Comparison of ENCODE assay signal across 14 cellular contexts in genomic region chrX:53715336-53715924, GRCh38. TPM values are rescaled to one million over a fixed set of nuclear protein-coding genes. Genes with fewer than 3 reads are reported as not detected.
DNase-seq lines count a peak whose midpoint lies in the region; ATAC-seq, FAIRE-seq and TF ChIP-seq lines count a peak whose summit lies in the region.
"Had no signal": no experiment of that assay in that cellular context is flagged by ENCODE, and none has a peak within 500 bp of the region (broad histone marks: within the 10 kb centered on the region; RNA-seq: fewer than 3 reads in every experiment).

No MANE protein-coding gene starts in this region.

- TF ChIP-seq POLR2A in GM12878 (IDR thresholded peaks at IDR 0.05; ENCODE audit: low read depth, low read length) (0 out of 2 replicates have a peak, but pooled peaks have one; percentile 5), lower leg skin (IDR thresholded peaks at IDR 0.05) (no peak)

- peaks cover 19% of the 10 kb centered on the region for H3K4me1 ChIP-seq in GM12878 (ENCODE audit: control insufficient read depth, insufficient read depth, low read length)
- peaks cover 21% of the 10 kb centered on the region for H3K4me1 ChIP-seq in thymus (ENCODE audit: control insufficient read depth, insufficient read depth, low read length)
- H3K4me1 ChIP-seq: ascending aorta had no signal

- H3K36me3 ChIP-seq in GM12878 (ENCODE audit: control insufficient read depth in 2 of 2, insufficient read depth in 2 of 2, low read length in 1 of 2) = no peaks in the 10 kb centered on the region
- H3K36me3 ChIP-seq in thymus (ENCODE audit: control insufficient read depth, insufficient read depth) = no peaks in the 10 kb centered on the region
- H3K36me3 ChIP-seq: ascending aorta, thyroid gland had no signal

- RAD21 ChIA-PET in GM12878 (lab: Charles Lee; ENCODE audit: unreplicated experiment) = interaction anchor here (0.7 to 4.4 kb wide), 13 partner anchors 10 to 52 kb away, joined by 3 to 51 read pairs (median 9); partner anchors contain the start of gene HUWE1

- no peak for TF ChIP-seq EP300 in GM12878 (IDR thresholded peaks at IDR 0.05; ENCODE audit: borderline replicate concordance in 1 of 2, control insufficient read depth in 1 of 2, low read depth in 2 of 2, low read length in 2 of 2)

- in situ Hi-C loops in GM12878 (cut with MboI) = no loop called here

- CTCF ChIA-PET in GM12878 (lab: Yijun Ruan, JAX) = interaction anchor here (0.6 to 5.2 kb wide), 7 partner anchors 11 to 110 kb away, joined by 3 to 41 read pairs (median 6); partner anchors contain the start of gene HUWE1

- peak overlapping the region; percentile 64 for H3K4me2 ChIP-seq in GM12878 (ENCODE audit: control insufficient read depth, insufficient read depth)

- peak overlapping the region; percentile 84 for H3K27ac ChIP-seq in GM12878 (ENCODE audit: control insufficient read depth, insufficient read depth)
- peak overlapping the region; percentile 64 for H3K27ac ChIP-seq in thymus (ENCODE audit: low read depth)
- H3K27ac ChIP-seq: ascending aorta, thyroid gland had no signal

- H3K4me1 Mint-ChIP-seq in activated naive CD4-positive, alpha-beta T cell treated with anti-CD3 and anti-CD28 coated beads, Interleukin-2, amount 50 U/mL, for 24 hours = peaks cover 52% of the 10 kb centered on the region

- H3K4me3 ChIP-seq in GM12878 = peak overlapping the region; percentile 60
- H3K4me3 ChIP-seq in thymus (ENCODE audit: low read length) = no peak overlapping the region
- no peak overlapping the region for H3K4me3 ChIP-seq in lower leg skin (ENCODE audit: low read depth, poor library complexity, severe bottlenecking)
- H3K4me3 ChIP-seq: ascending aorta, thyroid gland had no signal

- H4K20me1 ChIP-seq in GM12878 (ENCODE audit: control insufficient read depth, insufficient read depth) = no peaks in the 10 kb centered on the region

- no peaks in the 10 kb centered on the region for H3K9me3 Mint-ChIP-seq in activated naive CD4-positive, alpha-beta T cell treated with anti-CD3 and anti-CD28 coated beads, Interleukin-2, amount 50 U/mL, for 24 hours

- ATAC-seq in GM12878 = peak; percentile 4

- no peak overlapping the region for H2AFZ ChIP-seq in GM12878 (ENCODE audit: control insufficient read depth, low read depth, low read length)

- TF ChIP-seq RAD21 in GM12878 (IDR thresholded peaks at IDR 0.05; ENCODE audit: insufficient read depth, low read depth, low read length) = no peak

- peaks cover 19% of the 10 kb centered on the region for H3K79me2 ChIP-seq in GM12878 (ENCODE audit: control insufficient read depth, insufficient read depth, low read length)

- H3K9ac ChIP-seq in GM12878 (ENCODE audit: control insufficient read depth, insufficient read depth, low read length) = peak overlapping the region; percentile 73

- 0% methylated on average over 3 of the region's 3 CpGs for WGBS in GM12878 (ENCODE audit: insufficient coverage, insufficient replicate concordance, low lambda C conversion rate, missing lambda C conversion rate)
- WGBS in thymus = 34% methylated on average over 3 of the region's 3 CpGs
- 37 to 63% methylated on average over 3 of the region's 3 CpGs for WGBS in lower leg skin, 2 donors

- intact Hi-C loops in GM12878 (cut with micrococcal nuclease; ENCODE audit: unreplicated experiment) (loop anchor here (5.0 kb wide), 1 partner anchor 52 kb away; no protein-coding TSS in a partner anchor), lower leg skin (cut with DNase I; ENCODE audit: low total_unique reads) (no loop called here)

- no peaks in the 10 kb centered on the region for H3K27me3 ChIP-seq in GM12878 (replicated peaks in 1 of 2; ENCODE audit: control insufficient read depth in 2 of 2, insufficient read depth in 2 of 2, low read length in 1 of 2)
- no peaks in the 10 kb centered on the region for H3K27me3 ChIP-seq in thymus (ENCODE audit: control insufficient read depth, insufficient read depth)
- H3K27me3 ChIP-seq: ascending aorta, thyroid gland had no signal

- H3K9me3 ChIP-seq in GM12878 (replicated peaks; ENCODE audit: control insufficient read depth, insufficient read depth, low read length) (no peaks in the 10 kb centered on the region; the same call in 2 of the 3 replicates), thymus (ENCODE audit: control insufficient read depth) (no peaks in the 10 kb centered on the region)
- H3K9me3 ChIP-seq: ascending aorta, thyroid gland had no signal

- no peak for FAIRE-seq in GM12878 (lab: Jason Lieb, UNC)
- FAIRE-seq: endothelial cell of umbilical vein had no signal

- no peaks in the 10 kb centered on the region for H3K27me3 Mint-ChIP-seq in activated naive CD4-positive, alpha-beta T cell treated with anti-CD3 and anti-CD28 coated beads, Interleukin-2, amount 50 U/mL, for 24 hours

- DNase-seq in activated naive CD4-positive, alpha-beta T cell treated with anti-CD3 and anti-CD28 coated beads, Interleukin-2, amount 50 U/mL, for 16 hours = no peak
- DNase-seq in NAMALWA (ENCODE audit: low spot score) (peak; percentile 6), GM12878 (ENCODE audit: low read depth, low spot score) (no peak), cerebellar nuclear complex (lab: John Stamatoyannopoulos, UW) (no peak), NCI-H69 (lab: John Stamatoyannopoulos, UW) (no peak), lower leg skin (ENCODE audit: low spot score in 2 of 2) (no peak)
- DNase-seq: midbrain, MM.1S, NCI-H510A, thyroid gland had no signal

- BruUV-seq in GM12878 (replicated peaks; lab: Mats Ljungman, UMichigan) = TSS peak; percentile 95

- SMC1A ChIA-PET in GM12878 (lab: Charles Lee; ENCODE audit: uncharacterized antibody, unreplicated experiment) = interaction anchor here (0.8 to 7.6 kb wide), 12 partner anchors 9 to 116 kb away, joined by 3 to 75 read pairs (median 6); partner anchors contain the start of gene HUWE1

- TF ChIP-seq CTCF in GM12878 (IDR thresholded peaks at IDR 0.05 in 2 of 3, conservative IDR thresholded peaks at IDR 0.05 in 1 of 3; ENCODE audit: control insufficient read depth in 2 of 3, extremely low read depth in 1 of 3, insufficient read depth in 1 of 3, low read depth in 3 of 3, low read length in 3 of 3) (no peak), lower leg skin (IDR thresholded peaks at IDR 0.05) (no peak)

- H3K36me3 Mint-ChIP-seq in activated naive CD4-positive, alpha-beta T cell treated with anti-CD3 and anti-CD28 coated beads, Interleukin-2, amount 50 U/mL, for 24 hours = peaks cover 3% of the 10 kb centered on the region

- POLR2A ChIA-PET in GM12878 (lab: Charles Lee) = interaction anchor here (0.8 to 8.7 kb wide), 6 partner anchors 10 to 31 kb away, joined by 3 to 133 read pairs (median 6); partner anchors contain the start of gene HUWE1

- H3K27ac Mint-ChIP-seq in activated naive CD4-positive, alpha-beta T cell treated with anti-CD3 and anti-CD28 coated beads, Interleukin-2, amount 50 U/mL, for 24 hours = peak overlapping the region; percentile 97

- H3K4me3 Mint-ChIP-seq in activated naive CD4-positive, alpha-beta T cell treated with anti-CD3 and anti-CD28 coated beads, Interleukin-2, amount 50 U/mL, for 24 hours = peak overlapping the region; percentile 84

TF ChIP-seq in GM12878, 131 proteins besides CTCF, POLR2A, EP300 and RAD21 (continues in another document):
- no peak for TF ChIP-seq RELA (IDR thresholded peaks at IDR 0.05; ENCODE audit: borderline replicate concordance, partially characterized antibody)
- peak; percentile 50; the same call in 1 of the 2 replicates for TF ChIP-seq SMAD5 (IDR thresholded peaks at IDR 0.05; ENCODE audit: low read depth)
- TF ChIP-seq ZBTB40 (IDR thresholded peaks at IDR 0.05; ENCODE audit: borderline replicate concordance) = no peak

RNA-seq across cellular contexts. Expression of gene HUWE1, which starts 28.9 kb away (rescaled TPM):
- 335 and 348 TPM in 2 replicates for total RNA-seq in GM12878 (2013; cell fraction: nucleolus; rRNA removed)
- 99.9 and 104 TPM in 2 replicates for total RNA-seq in GM12878 (2014; rRNA removed)
- total RNA-seq in GM12878 (2014; rRNA removed; fragmentation: Illumina TruSeq; extraction: Trizol) = 96.6 and 101 TPM in 2 replicates
- total RNA-seq in GM12878 (2021) = 269 and 280 TPM in 2 replicates
- polyA plus RNA-seq in GM12878 (2011; ENCODE audit: low read depth) = 73.9 TPM
- polyA plus RNA-seq in GM12878 (2011; rRNA removed) = 100 and 136 TPM in 2 replicates
- 108 and 146 TPM in 2 replicates for polyA plus RNA-seq in GM12878 (2011; cell fraction: cytosol; rRNA removed)
- 286 and 327 TPM in 2 replicates for polyA plus RNA-seq in GM12878 (2011; cell fraction: nucleus; rRNA removed)
- 90.8 and 92.9 TPM in 2 replicates for polyA plus RNA-seq in GM12878 (2012)
- 149 TPM in 2 replicates for polyA plus RNA-seq in GM12878 (2014; fragmentation: Illumina TruSeq; extraction: Trizol)
- polyA plus RNA-seq in GM12878 (2014; fragmentation: Nextera tagmentation; extraction: Ambion mirVana) = 10 to 100 TPM; 35.9 to 39.0 TPM
- polyA plus RNA-seq in GM12878 (2014; rRNA removed) = 114 and 125 TPM in 2 replicates
- 10 to 100 TPM; 52.5 to 57.3 TPM for polyA plus RNA-seq in GM12878 (2016; fragmentation: Nextera tagmentation; extraction: Ambion mirVana)
- polyA minus RNA-seq in GM12878 (2011; rRNA and poly(A)+ RNA removed) = 383 and 668 TPM in 2 replicates
- polyA minus RNA-seq in GM12878 (2011; cell fraction: cytosol; rRNA and poly(A)+ RNA removed) = 147 and 181 TPM in 2 replicates
- polyA minus RNA-seq in GM12878 (2011; cell fraction: nucleus; rRNA and poly(A)+ RNA removed) = 139 and 215 TPM in 2 replicates
- polyA plus RNA-seq in thymus = 31.0 TPM
- 100 to 1,000 TPM; 128 to 175 (median 158) TPM for total RNA-seq in lower leg skin
